In the genomic region with DNA sequence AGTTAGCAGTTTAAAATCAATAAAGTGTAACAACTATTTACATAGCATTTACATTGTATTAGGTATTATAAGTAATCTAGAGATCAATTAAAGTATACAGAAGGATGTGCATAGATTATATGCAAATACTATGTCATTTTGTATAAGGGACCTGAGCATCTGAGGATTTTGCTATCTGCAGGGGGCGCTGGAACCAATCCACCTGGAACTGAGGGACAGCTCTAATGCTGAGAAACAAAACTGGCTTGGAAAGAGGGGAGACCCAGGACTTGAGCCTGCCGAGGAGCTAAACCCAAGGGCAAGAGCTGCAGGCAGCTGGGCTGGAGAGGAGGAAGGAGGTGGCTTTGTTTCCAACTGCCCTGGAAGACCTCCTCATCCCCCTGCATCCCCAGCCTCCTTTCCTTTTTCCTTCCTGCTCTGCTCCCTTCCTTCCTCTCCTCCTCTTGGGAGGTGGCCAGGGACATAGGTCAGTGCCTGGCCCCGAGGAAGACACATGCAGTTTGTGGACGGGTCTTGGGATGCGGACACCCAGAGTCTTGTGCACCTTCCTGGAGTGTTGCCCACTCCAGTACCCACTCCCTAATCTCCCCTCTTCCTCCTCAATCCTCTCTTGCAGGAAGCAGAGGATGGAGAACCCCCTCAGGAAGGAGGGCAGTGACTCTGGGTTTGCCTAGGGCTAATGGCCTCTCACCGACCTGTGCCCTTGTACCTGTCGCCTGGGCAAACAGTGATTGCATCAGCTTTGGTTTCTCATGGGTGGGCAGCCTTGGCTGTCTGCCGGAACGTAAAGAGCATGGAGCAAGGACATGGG, we compare ENCODE assay signal across 9 cellular contexts. TPM values are rescaled to one million over a fixed set of nuclear protein-coding genes. Genes with fewer than 3 reads are reported as not detected.
DNase-seq lines count a peak whose midpoint lies in the region; FAIRE-seq and TF ChIP-seq lines count a peak whose summit lies in the region.
"Had no signal": no experiment of that assay in that cellular context is flagged by ENCODE, and none has a peak within 500 bp of the region (broad histone marks: within the 10 kb centered on the region; RNA-seq: fewer than 3 reads in every experiment).

No MANE protein-coding gene starts in this region.

- no peaks in the 10 kb centered on the region for H3K9me3 ChIP-seq in keratinocyte (ENCODE audit: control insufficient read depth, low read depth, low read length)

- no peak overlapping the region for H3K9ac ChIP-seq in keratinocyte (ENCODE audit: control insufficient read depth, extremely low read depth, insufficient read depth, low read length)

- H3K9me1 ChIP-seq in keratinocyte (ENCODE audit: control insufficient read depth, extremely low read depth, insufficient read depth, low read length): no peaks in the 10 kb centered on the region

- in situ Hi-C loops in KBM-7 (cut with MboI; ENCODE audit: low pct_unique_long_range_greater_than_20kb, low sequenced_read_pairs): no loop called here

- no peak overlapping the region for H3K4me2 ChIP-seq in keratinocyte (ENCODE audit: control insufficient read depth, extremely low read depth, insufficient read depth, low read depth, low read length)

- H3K27me3 ChIP-seq in keratinocyte (ENCODE audit: control insufficient read depth, extremely low read depth, insufficient read depth, low read length): no peaks in the 10 kb centered on the region

- TF ChIP-seq CTCF in keratinocyte (optimal IDR thresholded peaks at IDR 0.05 in 1 of 3, IDR thresholded peaks at IDR 0.05 in 1 of 3, conservative IDR thresholded peaks at IDR 0.05 in 1 of 3; ENCODE audit: extremely low read depth in 1 of 3, insufficient read depth in 2 of 3, low read length in 3 of 3): peak; percentile 27 to 56 (median 37)

- H3K36me3 ChIP-seq in keratinocyte (ENCODE audit: control insufficient read depth in 2 of 2, extremely low read depth in 1 of 2, insufficient read depth in 2 of 2, low read length in 2 of 2): no peaks in the 10 kb centered on the region

- H3K79me2 ChIP-seq in keratinocyte (ENCODE audit: control insufficient read depth, insufficient read depth, low read length): no peaks in the 10 kb centered on the region

- H3K27ac ChIP-seq in keratinocyte (ENCODE audit: control insufficient read depth, insufficient read depth, low read length): no peak overlapping the region

- no peak overlapping the region for H3K4me3 ChIP-seq in keratinocyte (ENCODE audit: control insufficient read depth in 2 of 3, extremely low read depth in 1 of 3, insufficient read depth in 2 of 3, low read depth in 1 of 3, low read length in 3 of 3)

- DNase-seq in CD1c-positive myeloid dendritic cell (ENCODE audit: extremely low spot score) (peak; percentile 27), KBM-7 (peak; percentile 28), keratinocyte (ENCODE audit: low read depth, low spot score) (no peak), NCI-H446 treated with DMSO at 0.1 percent for 48 hours (lab: John Stamatoyannopoulos, UW) (no peak), NCI-H2029 (lab: John Stamatoyannopoulos, UW) (no peak), NCI-H187 treated with DMSO at 0.1 percent for 48 hours (lab: John Stamatoyannopoulos, UW) (no peak), cortex of kidney (lab: John Stamatoyannopoulos, UW) (no peak)
- peak; percentile 16 for DNase-seq in activated CD8-positive, alpha-beta memory T cell treated with anti-CD3 and anti-CD28 coated beads, Interleukin-2, amount 50 U/mL, for 1 hour (ENCODE audit: extremely low read depth)

- H4K20me1 ChIP-seq in keratinocyte (ENCODE audit: control insufficient read depth, extremely low read depth, insufficient read depth, low read length): no peaks in the 10 kb centered on the region

- no peak for FAIRE-seq in keratinocyte (lab: Jason Lieb, UNC)
- FAIRE-seq: islet of Langerhans had no signal

- H3K4me1 ChIP-seq in keratinocyte (ENCODE audit: control insufficient read depth, extremely low read depth, insufficient read depth, low read length): peaks cover 17% of the 10 kb centered on the region

- dilution Hi-C loops in keratinocyte (cut with MboI; ENCODE audit: extremely low pct_ligation_motif_present, low sequenced_read_pairs): loop anchor here (25.0 kb wide), 1 partner anchor 140 kb away; no protein-coding TSS in a partner anchor

- H2AFZ ChIP-seq in keratinocyte (ENCODE audit: control insufficient read depth, low read length): no peak overlapping the region

RNA-seq across cellular contexts. Expression of a gene that starts 0.8 kb away (rescaled TPM):
- not detected in 3 replicates for polyA plus RNA-seq in keratinocyte
- not detected for polyA plus RNA-seq in keratinocyte (2011; ENCODE audit: low read depth)
- polyA plus RNA-seq in keratinocyte (2011; cell fraction: cytosol; rRNA removed): not detected in 2 replicates
- not detected in 2 replicates for polyA plus RNA-seq in keratinocyte (2011; cell fraction: nucleus; rRNA removed)
- polyA plus RNA-seq in keratinocyte (2012; ENCODE audit: low replicate concordance): not detected in 2 replicates
- polyA minus RNA-seq in keratinocyte: not detected in 3 replicates
- polyA minus RNA-seq in keratinocyte (2011; cell fraction: cytosol; rRNA and poly(A)+ RNA removed): not detected
- not detected in 2 replicates for polyA minus RNA-seq in keratinocyte (2011; cell fraction: nucleus; rRNA and poly(A)+ RNA removed)

RNA-seq across cellular contexts. Expression of a gene that starts 32.2 kb away (rescaled TPM):
- polyA plus RNA-seq in keratinocyte: 0.03 TPM in 1 of 3 replicates, not detected in the others
- polyA plus RNA-seq in keratinocyte (2011; ENCODE audit: low read depth): not detected
- polyA plus RNA-seq in keratinocyte (2011; cell fraction: cytosol; rRNA removed): not detected in 2 replicates
- 0.04 and 0.05 TPM in 2 replicates for polyA plus RNA-seq in keratinocyte (2011; cell fraction: nucleus; rRNA removed)
- polyA plus RNA-seq in keratinocyte (2012; ENCODE audit: low replicate concordance): not detected in 2 replicates
- not detected in 3 replicates for polyA minus RNA-seq in keratinocyte
- not detected for polyA minus RNA-seq in keratinocyte (2011; cell fraction: cytosol; rRNA and poly(A)+ RNA removed)
- not detected in 2 replicates for polyA minus RNA-seq in keratinocyte (2011; cell fraction: nucleus; rRNA and poly(A)+ RNA removed)

Comparison
In these comparisons a context has a peak if more than half of its experiments do, and no peak if none do; other contexts are left out.
1. DNase-seq: peak in CD1c-positive myeloid dendritic cell (single experiment), KBM-7 (single experiment) and activated CD8-positive, alpha-beta memory T cell treated with anti-CD3 and anti-CD28 coated beads, Interleukin-2, amount 50 U/mL, for 1 hour (single experiment); none in keratinocyte (single experiment), NCI-H446 treated with DMSO at 0.1 percent for 48 hours (single experiment), NCI-H2029 (single experiment), NCI-H187 treated with DMSO at 0.1 percent for 48 hours (single experiment) and cortex of kidney (single experiment).